Comparison of ENCODE assay signal across 11 cellular contexts in the genomic region with DNA sequence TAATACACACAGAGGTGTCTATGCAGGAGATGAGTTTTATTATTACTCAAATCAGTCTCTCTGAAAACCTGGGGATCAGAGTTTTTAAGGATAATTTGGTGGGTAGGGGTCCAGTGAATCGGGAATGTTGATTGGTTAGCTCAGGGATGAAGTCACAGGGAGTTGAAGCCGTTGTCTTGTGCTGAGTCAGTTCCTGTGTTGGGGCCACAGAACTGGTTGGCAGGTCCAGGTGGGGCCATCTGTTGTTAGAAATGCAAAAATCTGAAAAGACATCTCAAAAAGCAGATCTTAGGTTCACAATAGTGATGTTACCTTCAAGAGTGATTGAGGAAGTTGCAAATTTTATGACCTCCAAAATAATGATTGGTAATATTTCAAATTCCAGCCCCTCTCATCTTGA.
"Had no signal": no experiment of that assay in that cellular context is flagged by ENCODE, and none has a peak within 500 bp of the region (broad histone marks: within the 10 kb centered on the region; RNA-seq: fewer than 3 reads in every experiment).

No MANE protein-coding gene starts in this region.

- H3K27ac ChIP-seq: gastrocnemius medialis, heart right ventricle, left ventricle myocardium inferior, psoas muscle, spleen had no signal

- H3K36me3 ChIP-seq: gastrocnemius medialis, heart right ventricle, left ventricle myocardium inferior, spleen had no signal

- DNase-seq: amniotic stem cell; gastrocnemius medialis; heart right ventricle; kidney; left ventricle myocardium inferior; mesenchymal stem cell; psoas muscle; spleen; stimulated activated naive CD4-positive, alpha-beta T cell; substantia nigra had no signal

- ATAC-seq: gastrocnemius medialis, heart right ventricle, psoas muscle, sciatic nerve had no signal

- H3K27me3 ChIP-seq: gastrocnemius medialis, heart right ventricle, spleen had no signal

- H3K9me3 ChIP-seq: gastrocnemius medialis, psoas muscle had no signal

- H3K4me1 ChIP-seq: gastrocnemius medialis, psoas muscle, spleen had no signal

- H3K4me3 ChIP-seq: gastrocnemius medialis, heart right ventricle, left ventricle myocardium inferior, psoas muscle, spleen had no signal
